ENCODE assay signal across 1 cellular context in genomic region chr2:219331560-219332213, GRCh38.
TF ChIP-seq lines count a peak whose summit lies in the region.

No MANE protein-coding gene starts in this region.

TF ChIP-seq in HepG2, 621 proteins besides CTCF, POLR2A, EP300 and RAD21 (continued from another document and continues in another):
- peak; percentile 62; the same call in 1 of the 2 replicates for TF ChIP-seq REXO4 (CRISPR knock-in tag; IDR thresholded peaks at IDR 0.05; ENCODE audit: borderline replicate concordance)
- peak; percentile 98 for TF ChIP-seq ZNF749 (CRISPR knock-in tag; IDR thresholded peaks at IDR 0.05; ENCODE audit: borderline replicate concordance)
- peak; percentile 89; the same call in 1 of the 2 replicates for TF ChIP-seq GLMP (CRISPR knock-in tag; IDR thresholded peaks at IDR 0.05; ENCODE audit: borderline replicate concordance)
- TF ChIP-seq ZBTB7B (CRISPR knock-in tag; IDR thresholded peaks at IDR 0.05) = 0 out of 2 replicates have a peak, but pooled peaks have one; percentile 42
- peak; percentile 83 for TF ChIP-seq ZNF768 (CRISPR knock-in tag; IDR thresholded peaks at IDR 0.05)
- 0 out of 2 replicates have a peak, but pooled peaks have one; percentile 46 for TF ChIP-seq ZNF33B (CRISPR knock-in tag; IDR thresholded peaks at IDR 0.05)
- peak; percentile 69; the same call in 1 of the 2 replicates for TF ChIP-seq ZNF317 (CRISPR knock-in tag; IDR thresholded peaks at IDR 0.05)
- TF ChIP-seq KAT8 (CRISPR knock-in tag; IDR thresholded peaks at IDR 0.05) = peak; percentile 69; the same call in 1 of the 2 replicates
- peak; percentile 90 for TF ChIP-seq ETS1 (CRISPR knock-in tag; IDR thresholded peaks at IDR 0.05)
- TF ChIP-seq ETV6 (CRISPR knock-in tag; conservative IDR thresholded peaks at IDR 0.05) = peak; percentile 88; the same call in 1 of the 2 replicates
- TF ChIP-seq RFXAP (CRISPR knock-in tag; IDR thresholded peaks at IDR 0.05; ENCODE audit: borderline replicate concordance) = peak; percentile 83; the same call in 1 of the 2 replicates
- peak; percentile 63; the same call in 1 of the 2 replicates for TF ChIP-seq AHDC1 (CRISPR knock-in tag; IDR thresholded peaks at IDR 0.05; ENCODE audit: borderline replicate concordance)
- TF ChIP-seq PPARG (CRISPR knock-in tag; conservative IDR thresholded peaks at IDR 0.05) = peak; percentile 54; the same call in 1 of the 2 replicates
- TF ChIP-seq SOX6 (IDR thresholded peaks at IDR 0.05) = no peak
- 0 out of 2 replicates have a peak, but pooled peaks have one; percentile 11 for TF ChIP-seq SOX6 (CRISPR knock-in tag; IDR thresholded peaks at IDR 0.05)
- peak; percentile 43; the same call in 1 of the 2 replicates for TF ChIP-seq FOXA3 (CRISPR knock-in tag; IDR thresholded peaks at IDR 0.05)
- peak; percentile 55; the same call in 1 of the 2 replicates for TF ChIP-seq ZMYM4 (CRISPR knock-in tag; IDR thresholded peaks at IDR 0.05)
- peak; percentile 89 for TF ChIP-seq SALL1 (CRISPR knock-in tag; IDR thresholded peaks at IDR 0.05)
- TF ChIP-seq HDAC2 (CRISPR knock-in tag; IDR thresholded peaks at IDR 0.05) = peak; percentile 79; the same call in 1 of the 2 replicates
- TF ChIP-seq ZBTB38 (CRISPR knock-in tag; IDR thresholded peaks at IDR 0.05) = peak; percentile 83
- peak; percentile 74; the same call in 1 of the 2 replicates for TF ChIP-seq GLI4 (CRISPR knock-in tag; IDR thresholded peaks at IDR 0.05; ENCODE audit: borderline replicate concordance)
- TF ChIP-seq ZNF567 (CRISPR knock-in tag; IDR thresholded peaks at IDR 0.05; ENCODE audit: borderline replicate concordance) = no peak
- TF ChIP-seq ZNF264 (CRISPR knock-in tag; IDR thresholded peaks at IDR 0.05) = 0 out of 2 replicates have a peak, but pooled peaks have one; percentile 40
- TF ChIP-seq ZNF883 (CRISPR knock-in tag; IDR thresholded peaks at IDR 0.05; ENCODE audit: not compliant biosample characterization) = peak; percentile 94
- peak; percentile 88; the same call in 1 of the 2 replicates for TF ChIP-seq FOXM1 (CRISPR knock-in tag; IDR thresholded peaks at IDR 0.05)
- peak; percentile 97 for TF ChIP-seq WIZ (CRISPR knock-in tag; IDR thresholded peaks at IDR 0.05)
- TF ChIP-seq ZNF83 (CRISPR knock-in tag; IDR thresholded peaks at IDR 0.05; ENCODE audit: borderline replicate concordance) = peak; percentile 83; the same call in 1 of the 2 replicates
- TF ChIP-seq ZNF574 (CRISPR knock-in tag; IDR thresholded peaks at IDR 0.05) = peak; percentile 78
- peak; percentile 99 for TF ChIP-seq ZSCAN9 (CRISPR knock-in tag; IDR thresholded peaks at IDR 0.05; ENCODE audit: borderline replicate concordance)
- 0 out of 2 replicates have a peak, but pooled peaks have one; percentile 25 for TF ChIP-seq RFX3 (CRISPR knock-in tag; IDR thresholded peaks at IDR 0.05)
- no peak; the same call in 1 of the 2 replicates for TF ChIP-seq MTF2 (CRISPR knock-in tag; IDR thresholded peaks at IDR 0.05; ENCODE audit: borderline replicate concordance)
- TF ChIP-seq, protein P1, sequence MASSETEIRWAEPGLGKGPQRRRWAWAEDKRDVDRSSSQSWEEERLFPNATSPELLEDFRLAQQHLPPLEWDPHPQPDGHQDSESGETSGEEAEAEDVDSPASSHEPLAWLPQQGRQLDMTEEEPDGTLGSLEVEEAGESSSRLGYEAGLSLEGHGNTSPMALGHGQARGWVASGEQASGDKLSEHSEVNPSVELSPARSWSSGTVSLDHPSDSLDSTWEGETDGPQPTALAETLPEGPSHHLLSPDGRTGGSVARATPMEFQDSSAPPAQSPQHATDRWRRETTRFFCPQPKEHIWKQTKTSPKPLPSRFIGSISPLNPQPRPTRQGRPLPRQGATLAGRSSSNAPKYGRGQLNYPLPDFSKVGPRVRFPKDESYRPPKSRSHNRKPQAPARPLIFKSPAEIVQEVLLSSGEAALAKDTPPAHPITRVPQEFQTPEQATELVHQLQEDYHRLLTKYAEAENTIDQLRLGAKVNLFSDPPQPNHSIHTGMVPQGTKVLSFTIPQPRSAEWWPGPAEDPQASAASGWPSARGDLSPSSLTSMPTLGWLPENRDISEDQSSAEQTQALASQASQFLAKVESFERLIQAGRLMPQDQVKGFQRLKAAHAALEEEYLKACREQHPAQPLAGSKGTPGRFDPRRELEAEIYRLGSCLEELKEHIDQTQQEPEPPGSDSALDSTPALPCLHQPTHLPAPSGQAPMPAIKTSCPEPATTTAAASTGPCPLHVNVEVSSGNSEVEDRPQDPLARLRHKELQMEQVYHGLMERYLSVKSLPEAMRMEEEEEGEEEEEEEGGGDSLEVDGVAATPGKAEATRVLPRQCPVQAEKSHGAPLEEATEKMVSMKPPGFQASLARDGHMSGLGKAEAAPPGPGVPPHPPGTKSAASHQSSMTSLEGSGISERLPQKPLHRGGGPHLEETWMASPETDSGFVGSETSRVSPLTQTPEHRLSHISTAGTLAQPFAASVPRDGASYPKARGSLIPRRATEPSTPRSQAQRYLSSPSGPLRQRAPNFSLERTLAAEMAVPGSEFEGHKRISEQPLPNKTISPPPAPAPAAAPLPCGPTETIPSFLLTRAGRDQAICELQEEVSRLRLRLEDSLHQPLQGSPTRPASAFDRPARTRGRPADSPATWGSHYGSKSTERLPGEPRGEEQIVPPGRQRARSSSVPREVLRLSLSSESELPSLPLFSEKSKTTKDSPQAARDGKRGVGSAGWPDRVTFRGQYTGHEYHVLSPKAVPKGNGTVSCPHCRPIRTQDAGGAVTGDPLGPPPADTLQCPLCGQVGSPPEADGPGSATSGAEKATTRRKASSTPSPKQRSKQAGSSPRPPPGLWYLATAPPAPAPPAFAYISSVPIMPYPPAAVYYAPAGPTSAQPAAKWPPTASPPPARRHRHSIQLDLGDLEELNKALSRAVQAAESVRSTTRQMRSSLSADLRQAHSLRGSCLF (CRISPR knock-in tag; IDR thresholded peaks at IDR 0.05; ENCODE audit: borderline replicate concordance) = no peak
- TF ChIP-seq CREBL2 (CRISPR knock-in tag; IDR thresholded peaks at IDR 0.05; ENCODE audit: borderline replicate concordance) = 0 out of 2 replicates have a peak, but pooled peaks have one; percentile 58
- TF ChIP-seq MEIS2 (CRISPR knock-in tag; IDR thresholded peaks at IDR 0.05) = peak; percentile 91
- peak; percentile 47 for TF ChIP-seq JARID2 (CRISPR knock-in tag; IDR thresholded peaks at IDR 0.05; ENCODE audit: insufficient replicate concordance)
- TF ChIP-seq KLF9 (CRISPR knock-in tag; IDR thresholded peaks at IDR 0.05; ENCODE audit: low read depth) = 0 out of 2 replicates have a peak, but pooled peaks have one; percentile 75
- no peak for TF ChIP-seq ZNF713 (CRISPR knock-in tag; IDR thresholded peaks at IDR 0.05)
- TF ChIP-seq ZNF558 (CRISPR knock-in tag; IDR thresholded peaks at IDR 0.05; ENCODE audit: borderline replicate concordance) = peak; percentile 88; the same call in 1 of the 2 replicates
- TF ChIP-seq MXD3 (CRISPR knock-in tag; IDR thresholded peaks at IDR 0.05) = peak; percentile 96
- no peak for TF ChIP-seq BHLHE40 (IDR thresholded peaks at IDR 0.05; ENCODE audit: low read length)
- TF ChIP-seq ZNF589 (CRISPR knock-in tag; conservative IDR thresholded peaks at IDR 0.05) = peak; percentile 95
- 0 out of 2 replicates have a peak, but pooled peaks have one; percentile 50 for TF ChIP-seq ZNF556 (CRISPR knock-in tag; IDR thresholded peaks at IDR 0.05; ENCODE audit: borderline replicate concordance)
- TF ChIP-seq ZMYM3 (CRISPR knock-in tag; IDR thresholded peaks at IDR 0.05) = no peak
- peak; percentile 76 for TF ChIP-seq ZNF639 (CRISPR knock-in tag; conservative IDR thresholded peaks at IDR 0.05)
